Comparison of ENCODE assay signal across 13 cellular contexts in the genomic region with DNA sequence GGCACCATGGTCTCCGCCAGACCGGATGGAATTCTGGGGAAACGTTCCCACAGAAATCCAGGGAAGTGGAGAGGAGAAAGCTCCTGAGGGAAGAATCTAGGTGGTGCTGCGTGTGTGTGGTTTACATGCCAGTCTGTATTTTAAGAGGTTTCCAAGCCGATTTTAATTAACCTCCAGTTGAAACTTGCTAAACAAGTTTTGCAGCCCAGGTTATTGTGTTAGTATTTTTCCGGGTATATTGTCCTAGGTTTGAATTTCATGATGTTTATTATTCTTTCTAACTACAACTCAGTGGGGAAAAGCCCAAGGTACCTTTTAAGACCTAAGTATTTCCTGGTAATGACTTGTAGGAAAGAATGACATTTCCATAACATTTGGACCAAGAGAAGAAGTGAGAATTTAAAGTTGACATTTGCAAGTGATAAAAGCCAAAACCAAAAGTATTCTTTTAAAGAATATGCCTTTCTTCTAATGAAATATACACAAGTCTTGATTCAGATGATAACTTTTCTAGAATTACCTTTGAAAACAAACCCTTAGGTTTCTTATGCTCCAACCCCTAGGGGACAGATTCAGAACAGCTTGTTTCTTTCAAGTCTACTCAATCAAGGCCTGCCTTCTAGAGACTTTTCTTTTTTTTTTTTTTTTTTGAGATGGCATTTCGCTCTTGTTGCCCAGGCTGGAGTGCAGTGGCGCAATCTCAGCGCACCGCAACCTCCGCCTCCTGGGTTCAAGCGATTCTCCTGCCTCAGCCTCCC. TPM values are rescaled to one million over a fixed set of nuclear protein-coding genes. Genes with fewer than 3 reads are reported as not detected.
A peak's percentile ranks its signal among the peaks of the same experiment; 100 is the strongest.
DNase-seq lines count a peak whose midpoint lies in the region; ATAC-seq and TF ChIP-seq lines count a peak whose summit lies in the region.
"Had no signal": no experiment of that assay in that cellular context is flagged by ENCODE, and none has a peak within 500 bp of the region (broad histone marks: within the 10 kb centered on the region; RNA-seq: fewer than 3 reads in every experiment).

No MANE protein-coding gene starts in this region.

- intact Hi-C loops in activated CD4-positive, alpha-beta T cell treated with anti-CD3 and anti-CD28 coated beads for 36 hours (cut with DNase I, micrococcal nuclease): no loop called here
- intact Hi-C loops in stomach (cut with DNase I; ENCODE audit: low total_unique reads): no loop called here

- TF ChIP-seq POLR2A in stomach (IDR thresholded peaks at IDR 0.05): no peak

- no peaks in the 10 kb centered on the region for H3K9me3 ChIP-seq in stomach

- H3K27ac Mint-ChIP-seq in activated CD4-positive, alpha-beta T cell treated with anti-CD3 and anti-CD28 coated beads for 36 hours: no peak overlapping the region
- H3K27ac Mint-ChIP-seq in stimulated activated memory B cell treated with anti-CD40 and anti-IgM and Interleukin-4, amounts not matched to agents 10 μg/mL and 1 μg/mL and 100 μg/mL, for 72 hours: no peak overlapping the region

- peaks cover 0 to 7% (median 0%) of the 10 kb centered on the region in 4 donors for H3K4me1 ChIP-seq in stomach

- no peaks in the 10 kb centered on the region for H3K27me3 Mint-ChIP-seq in activated CD4-positive, alpha-beta T cell treated with anti-CD3 and anti-CD28 coated beads for 36 hours
- H3K27me3 Mint-ChIP-seq in stimulated activated memory B cell treated with anti-CD40 and anti-IgM and Interleukin-4, amounts not matched to agents 10 μg/mL and 1 μg/mL and 100 μg/mL, for 72 hours: no peaks in the 10 kb centered on the region

- H3K4me1 Mint-ChIP-seq in activated CD4-positive, alpha-beta T cell treated with anti-CD3 and anti-CD28 coated beads for 36 hours: peaks cover 12% of the 10 kb centered on the region
- H3K4me1 Mint-ChIP-seq in stimulated activated memory B cell treated with anti-CD40 and anti-IgM and Interleukin-4, amounts not matched to agents 10 μg/mL and 1 μg/mL and 100 μg/mL, for 72 hours: no peaks in the 10 kb centered on the region

- no peak overlapping the region for H3K4me3 Mint-ChIP-seq in activated CD4-positive, alpha-beta T cell treated with anti-CD3 and anti-CD28 coated beads for 36 hours
- no peak overlapping the region for H3K4me3 Mint-ChIP-seq in stimulated activated memory B cell treated with anti-CD40 and anti-IgM and Interleukin-4, amounts not matched to agents 10 μg/mL and 1 μg/mL and 100 μg/mL, for 72 hours

- no peak overlapping the region for H3K4me3 ChIP-seq in fibroblast of the aortic adventitia (ENCODE audit: low read depth, low read length)
- H3K4me3 ChIP-seq in stomach: no peak overlapping the region
- H3K4me3 ChIP-seq: SK-N-MC had no signal

- TF ChIP-seq CTCF in fibroblast of the aortic adventitia (IDR thresholded peaks at IDR 0.05; ENCODE audit: insufficient read depth, low read length) (peak; percentile 14), stomach (IDR thresholded peaks at IDR 0.05) (no peak), GM20000 (IDR thresholded peaks at IDR 0.05; ENCODE audit: extremely low read depth, missing control alignments) (no peak)

- no peaks in the 10 kb centered on the region for H3K9me3 Mint-ChIP-seq in activated CD4-positive, alpha-beta T cell treated with anti-CD3 and anti-CD28 coated beads for 36 hours (ENCODE audit: low read depth)
- H3K9me3 Mint-ChIP-seq in stimulated activated memory B cell treated with anti-CD40 and anti-IgM and Interleukin-4, amounts not matched to agents 10 μg/mL and 1 μg/mL and 100 μg/mL, for 72 hours: no peaks in the 10 kb centered on the region

- no peaks in the 10 kb centered on the region for H3K36me3 Mint-ChIP-seq in activated CD4-positive, alpha-beta T cell treated with anti-CD3 and anti-CD28 coated beads for 36 hours (ENCODE audit: low read depth)
- H3K36me3 Mint-ChIP-seq in stimulated activated memory B cell treated with anti-CD40 and anti-IgM and Interleukin-4, amounts not matched to agents 10 μg/mL and 1 μg/mL and 100 μg/mL, for 72 hours: no peaks in the 10 kb centered on the region

- WGBS in stomach, 5 donors: 58 to 70% (median 60%) methylated on average over 12 of the region's 12 CpGs

- no peak for DNase-seq in activated CD4-positive, alpha-beta T cell treated with anti-CD3 and anti-CD28 coated beads for 36 hours
- DNase-seq in activated CD4-positive, alpha-beta T cell treated with anti-CD3 and anti-CD28 coated beads for 4 hours: no peak
- DNase-seq in NCI-H526 treated with DMSO at 0.1 percent for 48 hours (lab: John Stamatoyannopoulos, UW) (peak; percentile 88), fibroblast of the aortic adventitia (ENCODE audit: low read depth) (no peak), stomach (no peak), GM20000 (ENCODE audit: low spot score) (no peak), glomerular visceral epithelial cell (ENCODE audit: extremely low spot score) (no peak)
- DNase-seq: ACHN; activated CD4-positive, alpha-beta T cell treated with anti-CD3 and anti-CD28 coated beads, Interleukin-2, amount 50 U/mL, for 1 hour; NCI-H187; retina had no signal

- H3K36me3 ChIP-seq in stomach: no peaks in the 10 kb centered on the region

- CTCF ChIA-PET in activated CD4-positive, alpha-beta T cell treated with anti-CD3 and anti-CD28 coated beads for 36 hours (lab: Charles Lee): interaction anchor here (0.7 kb wide), 2 partner anchors 105 to 109 kb away, joined by 3 read pairs; no protein-coding TSS in a partner anchor

- no peaks in the 10 kb centered on the region for H3K27me3 ChIP-seq in stomach

- TF ChIP-seq EP300 in stomach (IDR thresholded peaks at IDR 0.05): no peak

- peak overlapping the region; percentile 72 to 88 (median 79) for H3K27ac ChIP-seq in stomach
- H3K27ac ChIP-seq: SK-N-MC had no signal

- ATAC-seq in activated CD4-positive, alpha-beta T cell treated with anti-CD3 and anti-CD28 coated beads for 36 hours: peak; percentile 57
- no peak for ATAC-seq in stimulated activated memory B cell treated with anti-CD40 and anti-IgM and Interleukin-4, amounts not matched to agents 10 μg/mL and 1 μg/mL and 100 μg/mL, for 72 hours

- POLR2A ChIA-PET in activated CD4-positive, alpha-beta T cell treated with anti-CD3 and anti-CD28 coated beads for 36 hours (lab: Charles Lee): no interaction called here

RNA-seq across cellular contexts. Expression of gene SAT1, which starts 14.6 kb away (rescaled TPM):
- total RNA-seq in activated CD4-positive, alpha-beta T cell treated with anti-CD3 and anti-CD28 coated beads for 36 hours: 100 to 1,000 TPM; 148 to 166 TPM
- total RNA-seq in fibroblast of the aortic adventitia (ENCODE audit: low replicate concordance): 75.7 and 450 TPM in 2 replicates
- 1,000 to 10,000 TPM in 3 of 5 donors, 100 to 1,000 TPM in 2; 499 to 2,157 (median 1,041) TPM for total RNA-seq in stomach
- 1,000 to 10,000 TPM in 2 of 3 donors, 100 to 1,000 TPM in 1; 685 to 1,477 (median 1,023) TPM for polyA plus RNA-seq in stomach

RNA-seq across cellular contexts. Expression of gene ACOT9, which starts 54.5 kb away (rescaled TPM):
- 10 to 100 TPM; 31.7 to 39.9 TPM for total RNA-seq in activated CD4-positive, alpha-beta T cell treated with anti-CD3 and anti-CD28 coated beads for 36 hours
- total RNA-seq in fibroblast of the aortic adventitia (ENCODE audit: low replicate concordance) (52.8 and 83.0 TPM in 2 replicates), stomach (10 to 100 TPM in 4 of 5 donors, 1 to 10 TPM in 1; 5.4 to 62.6 (median 24.9) TPM)
- 10 to 100 TPM; 18.5 to 27.8 (median 21.6) TPM for polyA plus RNA-seq in stomach
